In the genomic region with DNA sequence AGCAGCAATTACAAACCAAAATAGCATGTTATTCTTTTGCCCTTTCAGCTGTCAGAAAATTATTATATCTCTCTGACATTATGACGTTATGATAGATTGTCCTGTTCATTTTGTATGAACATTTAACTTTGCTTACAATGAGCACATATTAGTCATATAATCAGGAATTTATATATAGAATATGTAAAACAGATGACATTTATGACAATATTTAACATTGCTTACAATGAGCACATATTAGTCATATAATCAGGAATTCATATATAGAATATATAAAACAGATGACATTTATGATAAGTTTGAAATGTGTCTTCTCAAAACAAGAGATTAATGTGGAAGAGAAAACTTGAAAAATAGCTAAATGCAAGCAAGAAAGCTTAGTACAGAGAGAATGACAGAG, we compare ENCODE assay signal across 36 cellular contexts.
"Had no signal": no experiment of that assay in that cellular context is flagged by ENCODE, and none has a peak within 500 bp of the region (broad histone marks: within the 10 kb centered on the region; RNA-seq: fewer than 3 reads in every experiment).

No MANE protein-coding gene starts in this region.

- H3K27ac ChIP-seq: adrenal gland, body of pancreas, brain microvascular endothelial cell, breast epithelium, VCaP had no signal

- H3K9me3 ChIP-seq: adrenal gland, body of pancreas, breast epithelium had no signal

- H3K27me3 ChIP-seq: adrenal gland, body of pancreas, brain microvascular endothelial cell, breast epithelium had no signal

- H3K4me3 ChIP-seq: adrenal gland, body of pancreas, breast epithelium had no signal

- FAIRE-seq: astrocyte, TTC549 had no signal

- H3K36me3 Mint-ChIP-seq: activated CD4-positive, alpha-beta memory T cell treated with anti-CD3 and anti-CD28 coated beads for 36 hours; activated naive CD4-positive, alpha-beta T cell treated with anti-CD3 and anti-CD28 coated beads, Interleukin-2, amount 50 U/mL, for 72 hours; activated naive CD8-positive, alpha-beta T cell treated with anti-CD3 and anti-CD28 coated beads for 36 hours had no signal

- H3K4me1 ChIP-seq: adrenal gland, body of pancreas, breast epithelium had no signal

- ATAC-seq: activated CD8-positive, alpha-beta T cell treated with anti-CD3 and anti-CD28 coated beads for 36 hours; activated naive CD4-positive, alpha-beta T cell treated with anti-CD3 and anti-CD28 coated beads, Interleukin-2, amount 50 U/mL, for 72 hours; activated T-cell treated with anti-CD3 and anti-CD28 coated beads, Interleukin-2, amount 50 U/mL, for 4 hours; activated T-cell treated with anti-CD3 and anti-CD28 coated beads, Interleukin-2, amount 50 U/mL, for 72 hours; activated T-helper 17 cell treated with anti-CD3 and anti-CD28 coated beads, Interleukin-2, amount 50 U/mL, for 72 hours; body of pancreas had no signal

- H3K4me1 Mint-ChIP-seq: activated B cell treated with CpG ODN at 0.5 μM for 24 hours; activated CD4-positive, alpha-beta T cell treated with anti-CD3 and anti-CD28 coated beads, Interleukin-2, amount 10 ng/mL, durations not matched to agents 24 days and 14 days; activated naive CD8-positive, alpha-beta T cell treated with anti-CD3 and anti-CD28 coated beads for 36 hours; activated T-helper 17 cell treated with anti-CD3 and anti-CD28 coated beads, Interleukin-2, amount 50 U/mL, for 72 hours had no signal

- H3K9me3 Mint-ChIP-seq: activated B cell treated with CpG ODN at 0.5 μM for 24 hours; activated CD4-positive, alpha-beta memory T cell treated with anti-CD3 and anti-CD28 coated beads for 36 hours; activated CD8-positive, alpha-beta T cell treated with anti-CD3 and anti-CD28 coated beads for 36 hours; activated naive CD4-positive, alpha-beta T cell treated with anti-CD3 and anti-CD28 coated beads for 36 hours; activated naive CD4-positive, alpha-beta T cell treated with anti-CD3 and anti-CD28 coated beads, Interleukin-2, amount 50 U/mL, for 72 hours; activated naive CD8-positive, alpha-beta T cell treated with anti-CD3 and anti-CD28 coated beads for 36 hours; activated T-cell treated with anti-CD3 and anti-CD28 coated beads, Interleukin-2, amount 50 U/mL, for 72 hours; activated T-helper 1 cell treated with anti-CD3 and anti-CD28 coated beads, Interleukin-12 subunit alpha, Interleukin-12 subunit beta, Interleukin-2, Interleukin-4 antibody, amounts not matched to agents 30 ng/mL and 10 ng/mL and 1 ng/mL, durations not matched to agents 14 hours and 24 hours and 36 hours; T-helper 1 cell treated with Interleukin-12 subunit alpha and Interleukin-12 subunit beta and Interleukin-4 antibody, amounts not matched to agents 30 μg/mL and 1 μg/mL, for 36 hours had no signal

- DNase-seq: activated B cell treated with CpG ODN at 0.5 μM for 24 hours; activated CD4-positive, alpha-beta memory T cell treated with anti-CD3 and anti-CD28 coated beads for 36 hours; activated CD4-positive, alpha-beta T cell treated with anti-CD3 and anti-CD28 coated beads for 4 hours; activated CD4-positive, alpha-beta T cell treated with anti-CD3 and anti-CD28 coated beads, Interleukin-2, amount 10 ng/mL, durations not matched to agents 24 days and 14 days; activated CD4-positive, alpha-beta T cell treated with anti-CD3 and anti-CD28 coated beads, Interleukin-2, amount 50 U/mL, for 1 hour; activated CD4-positive, alpha-beta T cell treated with anti-CD3 and anti-CD28 coated beads, Interleukin-2, amount 50 U/mL, for 4 hours; activated CD4-positive, CD25-positive, alpha-beta regulatory T cell treated with anti-CD3 and anti-CD28 coated beads, Interleukin-2, amount 50 U/mL, for 72 hours; activated CD8-positive, alpha-beta memory T cell treated with anti-CD3 and anti-CD28 coated beads, Interleukin-2, amount 50 U/mL, for 4 hours; activated CD8-positive, alpha-beta T cell treated with anti-CD3 and anti-CD28 coated beads for 36 hours; activated effector memory CD4-positive, alpha-beta T cell treated with anti-CD3 and anti-CD28 coated beads, Interleukin-2, amount 50 U/mL, for 16 hours; activated gamma-delta T cell treated with Interleukin-2 at 50 U/mL for 16 hours; activated naive CD4-positive, alpha-beta T cell; activated naive CD4-positive, alpha-beta T cell treated with anti-CD3 and anti-CD28 coated beads for 36 hours; activated naive CD4-positive, alpha-beta T cell treated with anti-CD3 and anti-CD28 coated beads, Interleukin-2, amount 50 U/mL, for 16 hours; activated naive CD8-positive, alpha-beta T cell treated with anti-CD3 and anti-CD28 coated beads for 36 hours; activated T-cell treated with anti-CD3 and anti-CD28 coated beads for 4 hours; activated T-cell treated with anti-CD3 and anti-CD28 coated beads, Interleukin-2, amount 50 U/mL, for 1 hour; activated T-cell treated with anti-CD3 and anti-CD28 coated beads, Interleukin-2, amount 50 U/mL, for 4 hours; activated T-cell treated with anti-CD3 and anti-CD28 coated beads, Interleukin-2, amount 50 U/mL, for 72 hours; adrenal gland; amniotic stem cell; aorta; body of pancreas; brain microvascular endothelial cell; central memory CD4-positive, alpha-beta T cell; T-helper 2 cell; T-helper 9 cell had no signal

- H3K4me3 Mint-ChIP-seq: activated B cell treated with CpG ODN at 0.5 μM for 24 hours; activated CD4-positive, alpha-beta memory T cell treated with anti-CD3 and anti-CD28 coated beads for 36 hours; activated CD4-positive, alpha-beta T cell treated with anti-CD3 and anti-CD28 coated beads, Interleukin-2, amount 10 ng/mL, durations not matched to agents 24 days and 14 days; activated CD8-positive, alpha-beta T cell treated with anti-CD3 and anti-CD28 coated beads for 36 hours; activated naive CD4-positive, alpha-beta T cell treated with anti-CD3 and anti-CD28 coated beads for 36 hours; activated naive CD8-positive, alpha-beta T cell treated with anti-CD3 and anti-CD28 coated beads for 36 hours; activated T-cell treated with anti-CD3 and anti-CD28 coated beads, Interleukin-2, amount 50 U/mL, for 4 hours; activated T-cell treated with anti-CD3 and anti-CD28 coated beads, Interleukin-2, amount 50 U/mL, for 72 hours; activated T-helper 1 cell treated with anti-CD3 and anti-CD28 coated beads, Interleukin-12 subunit alpha, Interleukin-12 subunit beta, Interleukin-2, Interleukin-4 antibody, amounts not matched to agents 30 ng/mL and 10 ng/mL and 1 ng/mL, durations not matched to agents 14 hours and 24 hours and 36 hours; activated T-helper 17 cell treated with anti-CD3 and anti-CD28 coated beads, Interleukin-2, amount 50 U/mL, for 72 hours; T-helper 1 cell treated with Interleukin-12 subunit alpha and Interleukin-12 subunit beta and Interleukin-4 antibody, amounts not matched to agents 30 μg/mL and 1 μg/mL, for 36 hours; T-helper 2 cell treated with Interferon-gamma antibody and Interleukin-4, amounts not matched to agents 5 μg/mL and 100 μg/mL, for 36 hours had no signal

- H3K27me3 Mint-ChIP-seq: activated B cell treated with CpG ODN at 0.5 μM for 24 hours; activated CD4-positive, alpha-beta memory T cell treated with anti-CD3 and anti-CD28 coated beads for 36 hours; activated CD4-positive, alpha-beta T cell treated with anti-CD3 and anti-CD28 coated beads, Interleukin-2, amount 10 ng/mL, durations not matched to agents 24 days and 14 days; activated CD8-positive, alpha-beta T cell treated with anti-CD3 and anti-CD28 coated beads for 36 hours; activated naive CD8-positive, alpha-beta T cell treated with anti-CD3 and anti-CD28 coated beads for 36 hours; activated T-helper 17 cell treated with anti-CD3 and anti-CD28 coated beads, Interleukin-2, amount 50 U/mL, for 72 hours had no signal

- H3K27ac Mint-ChIP-seq: activated B cell treated with CpG ODN at 0.5 μM for 24 hours; activated CD4-positive, alpha-beta memory T cell treated with anti-CD3 and anti-CD28 coated beads for 36 hours; activated CD4-positive, alpha-beta T cell treated with anti-CD3 and anti-CD28 coated beads, Interleukin-2, amount 10 ng/mL, durations not matched to agents 24 days and 14 days; activated CD8-positive, alpha-beta T cell treated with anti-CD3 and anti-CD28 coated beads for 36 hours; activated naive CD4-positive, alpha-beta T cell treated with anti-CD3 and anti-CD28 coated beads for 36 hours; activated naive CD4-positive, alpha-beta T cell treated with anti-CD3 and anti-CD28 coated beads, Interleukin-2, amount 50 U/mL, for 72 hours; activated naive CD8-positive, alpha-beta T cell treated with anti-CD3 and anti-CD28 coated beads for 36 hours; activated T-cell treated with anti-CD3 and anti-CD28 coated beads, Interleukin-2, amount 50 U/mL, for 72 hours; activated T-helper 1 cell treated with anti-CD3 and anti-CD28 coated beads, Interleukin-12 subunit alpha, Interleukin-12 subunit beta, Interleukin-2, Interleukin-4 antibody, amounts not matched to agents 30 ng/mL and 10 ng/mL and 1 ng/mL, durations not matched to agents 14 hours and 24 hours and 36 hours; activated T-helper 17 cell treated with anti-CD3 and anti-CD28 coated beads, Interleukin-2, amount 50 U/mL, for 72 hours; T-helper 1 cell treated with Interleukin-12 subunit alpha and Interleukin-12 subunit beta and Interleukin-4 antibody, amounts not matched to agents 30 μg/mL and 1 μg/mL, for 36 hours; T-helper 2 cell treated with Interferon-gamma antibody and Interleukin-4, amounts not matched to agents 5 μg/mL and 100 μg/mL, for 36 hours had no signal

- H3K36me3 ChIP-seq: adrenal gland, brain microvascular endothelial cell, breast epithelium had no signal
